ENCODE assay signal across 14 cellular contexts in the genomic region with DNA sequence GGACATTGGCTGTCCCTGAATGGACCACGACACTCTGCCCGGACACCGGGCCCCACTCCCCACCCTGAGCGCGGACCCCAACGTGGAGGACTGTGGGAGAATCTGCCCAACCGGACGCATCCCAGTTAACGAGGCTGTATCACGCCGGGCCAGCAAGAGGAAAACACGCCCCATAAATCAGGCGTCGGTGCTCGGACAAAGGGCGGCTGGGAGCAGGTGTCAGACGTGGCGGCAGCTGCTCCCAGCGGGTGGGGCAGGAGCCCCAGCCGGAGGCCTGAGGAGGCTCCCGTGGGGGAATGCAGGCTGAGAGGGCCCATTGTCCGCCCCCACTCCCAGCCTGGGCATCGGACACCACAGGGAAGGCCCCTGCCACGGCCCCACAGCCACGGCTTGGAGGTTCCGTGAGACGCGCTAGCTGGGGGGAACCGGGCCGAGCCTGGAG. TPM values are rescaled to one million over a fixed set of nuclear protein-coding genes. Genes with fewer than 3 reads are reported as not detected.
DNase-seq lines count a peak whose midpoint lies in the region; ATAC-seq and TF ChIP-seq lines count a peak whose summit lies in the region.
"Had no signal": no experiment of that assay in that cellular context is flagged by ENCODE, and none has a peak within 500 bp of the region (broad histone marks: within the 10 kb centered on the region; RNA-seq: fewer than 3 reads in every experiment).

No MANE protein-coding gene starts in this region.

- no peak overlapping the region for H2BK15ac ChIP-seq in mesenchymal stem cell (ENCODE audit: low read depth, poor library complexity, severe bottlenecking)

- H3K9ac ChIP-seq in mesenchymal stem cell (ENCODE audit: low read length) = no peak overlapping the region

- CTCF ChIA-PET in WTC11 (lab: Charles Lee) = no interaction called here

- TF ChIP-seq POLR2A in thyroid gland (IDR thresholded peaks at IDR 0.05) = no peak
- TF ChIP-seq POLR2A in GM18505 (IDR thresholded peaks at IDR 0.05; ENCODE audit: borderline replicate concordance, extremely low read depth, insufficient read depth, insufficient read length) = no peak

- no peak overlapping the region for H2BK12ac ChIP-seq in mesenchymal stem cell (ENCODE audit: low read length in 2 of 2)

- 92% methylated on average over 30 of the region's 30 CpGs for WGBS in mesenchymal stem cell
- WGBS in thyroid gland, 2 donors = 83 to 91% methylated on average over 23 of the region's 30 CpGs

- H2AFZ ChIP-seq in mesenchymal stem cell (ENCODE audit: low read depth, low read length) = no peak overlapping the region

- H4K8ac ChIP-seq in mesenchymal stem cell (ENCODE audit: low read length) = no peak overlapping the region

- H3K4ac ChIP-seq in mesenchymal stem cell (ENCODE audit: low read depth in 1 of 2, low read length in 2 of 2) = no peak overlapping the region

- peak overlapping the region; percentile 34 for H2AK5ac ChIP-seq in mesenchymal stem cell (ENCODE audit: low read length, severe bottlenecking)

- ATAC-seq in WTC11 (no peak), HG02678 (IDR thresholded peaks at IDR 0.05; ENCODE audit: unreplicated experiment) (no peak), GM18505 (IDR thresholded peaks at IDR 0.05; ENCODE audit: unreplicated experiment) (no peak)
- ATAC-seq: SK-N-SH treated with all-trans-retinoic acid at 6 μM for 48 hours had no signal

- H3K14ac ChIP-seq in mesenchymal stem cell (ENCODE audit: low read length in 2 of 2) = no peak overlapping the region

- DNase-seq in NCI-H2029 (lab: John Stamatoyannopoulos, UW) = peak; percentile 32
- DNase-seq in NCI-H2029 treated with DMSO at 0.1 percent for 48 hours (lab: John Stamatoyannopoulos, UW) = no peak
- no peak for DNase-seq in WTC11 (ENCODE audit: low spot score)
- DNase-seq in mesenchymal stem cell = no peak
- DNase-seq in thyroid gland = no peak
- no peak for DNase-seq in H4 (ENCODE audit: low spot score)
- DNase-seq: activated CD8-positive, alpha-beta memory T cell treated with anti-CD3 and anti-CD28 coated beads, Interleukin-2, amount 50 U/mL, for 4 hours; HCEC 1CT; KBM-7; stimulated activated CD4-positive, alpha-beta T cell treated with anti-CD3 and anti-CD28 coated beads, Interleukin-4, amount 100 ng/mL, for 1 hour had no signal

- peaks cover 16% of the 10 kb centered on the region for H3K4me1 Mint-ChIP-seq in WTC11

- no peaks in the 10 kb centered on the region for H3K27me3 ChIP-seq in mesenchymal stem cell (ENCODE audit: control insufficient read depth in 1 of 2, insufficient read depth in 1 of 2, low read length in 2 of 2)
- no peaks in the 10 kb centered on the region for H3K27me3 ChIP-seq in thyroid gland

- TF ChIP-seq CTCF in WTC11 (IDR thresholded peaks at IDR 0.05) (no peak), thyroid gland (IDR thresholded peaks at IDR 0.05) (no peak)

- H3K9me3 ChIP-seq in mesenchymal stem cell (ENCODE audit: control insufficient read depth, low read length) (no peaks in the 10 kb centered on the region), thyroid gland (no peaks in the 10 kb centered on the region)

- no peak overlapping the region for H3K23ac ChIP-seq in mesenchymal stem cell (ENCODE audit: low read length in 2 of 2)

- no peak overlapping the region for H4K91ac ChIP-seq in mesenchymal stem cell (ENCODE audit: low read length)

- H3K79me1 ChIP-seq in mesenchymal stem cell (replicated peaks; ENCODE audit: low read length, poor library complexity, severe bottlenecking) = peaks cover 59% of the 10 kb centered on the region

- H3K36me3 ChIP-seq in mesenchymal stem cell (ENCODE audit: control insufficient read depth in 1 of 2, insufficient read depth in 2 of 2, low read depth in 1 of 2, low read length in 2 of 2) = peaks cover 0 to 62% of the 10 kb centered on the region in 2 experiments
- H3K36me3 ChIP-seq in thyroid gland = peaks cover 0 to 4% of the 10 kb centered on the region in 2 donors

- H3K27ac ChIP-seq in mesenchymal stem cell (ENCODE audit: low read length, poor library complexity, severe bottlenecking) = no peak overlapping the region
- H3K27ac ChIP-seq in thyroid gland = peak overlapping the region in 2 of 3 donors; percentile 17 to 50

- no peak overlapping the region for H2BK5ac ChIP-seq in mesenchymal stem cell (ENCODE audit: low read depth, low read length, poor library complexity, severe bottlenecking)

- H3K4me2 ChIP-seq in mesenchymal stem cell (ENCODE audit: low read length, poor library complexity, severe bottlenecking) = peak overlapping the region; percentile 24

- intact Hi-C loops in thyroid gland (cut with DNase I) = no loop called here

- peaks cover 72% of the 10 kb centered on the region for H3K4me1 ChIP-seq in mesenchymal stem cell (ENCODE audit: control insufficient read depth, insufficient read depth, low read depth, low read length)
- H3K4me1 ChIP-seq in thyroid gland = peaks cover 18 to 44% of the 10 kb centered on the region in 2 donors

- no peaks in the 10 kb centered on the region for H3K9me3 Mint-ChIP-seq in WTC11
- H3K9me3 Mint-ChIP-seq: dendritic cell treated with granulocyte-macrophage colony-stimulating factor and Interleukin-4, amounts not matched to agents 40 ng/mL and 50 ng/mL, for 4 days had no signal

- H3K27ac Mint-ChIP-seq in WTC11 = no peak overlapping the region
- H3K27ac Mint-ChIP-seq: dendritic cell treated with granulocyte-macrophage colony-stimulating factor and Interleukin-4, amounts not matched to agents 40 ng/mL and 50 ng/mL, for 4 days had no signal

- POLR2A ChIA-PET in WTC11 (lab: Charles Lee) = no interaction called here

- H3K4me3 Mint-ChIP-seq in WTC11 = no peak overlapping the region
- H3K4me3 Mint-ChIP-seq: dendritic cell treated with granulocyte-macrophage colony-stimulating factor and Interleukin-4, amounts not matched to agents 40 ng/mL and 50 ng/mL, for 4 days had no signal

- no peaks in the 10 kb centered on the region for H3K27me3 Mint-ChIP-seq in WTC11 (ENCODE audit: low read depth)

- no peak overlapping the region for H3K18ac ChIP-seq in mesenchymal stem cell (ENCODE audit: low read depth in 1 of 2, low read length in 2 of 2)

- H3K4me3 ChIP-seq in mesenchymal stem cell (ENCODE audit: insufficient read depth in 1 of 2, low read depth in 1 of 2, low read length in 2 of 2) (no peak overlapping the region), thyroid gland (replicated peaks in 1 of 3) (no peak overlapping the region)

- H2BK120ac ChIP-seq in mesenchymal stem cell (ENCODE audit: low read depth, low read length) = no peak overlapping the region

- H3K36me3 Mint-ChIP-seq in WTC11 = no peaks in the 10 kb centered on the region

TF ChIP-seq in WTC11, 78 proteins besides CTCF, POLR2A, EP300 and RAD21:
- TF ChIP-seq, protein P1, sequence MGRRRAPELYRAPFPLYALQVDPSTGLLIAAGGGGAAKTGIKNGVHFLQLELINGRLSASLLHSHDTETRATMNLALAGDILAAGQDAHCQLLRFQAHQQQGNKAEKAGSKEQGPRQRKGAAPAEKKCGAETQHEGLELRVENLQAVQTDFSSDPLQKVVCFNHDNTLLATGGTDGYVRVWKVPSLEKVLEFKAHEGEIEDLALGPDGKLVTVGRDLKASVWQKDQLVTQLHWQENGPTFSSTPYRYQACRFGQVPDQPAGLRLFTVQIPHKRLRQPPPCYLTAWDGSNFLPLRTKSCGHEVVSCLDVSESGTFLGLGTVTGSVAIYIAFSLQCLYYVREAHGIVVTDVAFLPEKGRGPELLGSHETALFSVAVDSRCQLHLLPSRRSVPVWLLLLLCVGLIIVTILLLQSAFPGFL (CRISPR knock-in tag; IDR thresholded peaks at IDR 0.05; ENCODE audit: borderline replicate concordance) = no peak
- TF ChIP-seq ZNF232 (CRISPR knock-in tag; IDR thresholded peaks at IDR 0.05) (no peak), JUN (CRISPR knock-in tag; IDR thresholded peaks at IDR 0.05) (no peak)
- TF ChIP-seq, protein P2, sequence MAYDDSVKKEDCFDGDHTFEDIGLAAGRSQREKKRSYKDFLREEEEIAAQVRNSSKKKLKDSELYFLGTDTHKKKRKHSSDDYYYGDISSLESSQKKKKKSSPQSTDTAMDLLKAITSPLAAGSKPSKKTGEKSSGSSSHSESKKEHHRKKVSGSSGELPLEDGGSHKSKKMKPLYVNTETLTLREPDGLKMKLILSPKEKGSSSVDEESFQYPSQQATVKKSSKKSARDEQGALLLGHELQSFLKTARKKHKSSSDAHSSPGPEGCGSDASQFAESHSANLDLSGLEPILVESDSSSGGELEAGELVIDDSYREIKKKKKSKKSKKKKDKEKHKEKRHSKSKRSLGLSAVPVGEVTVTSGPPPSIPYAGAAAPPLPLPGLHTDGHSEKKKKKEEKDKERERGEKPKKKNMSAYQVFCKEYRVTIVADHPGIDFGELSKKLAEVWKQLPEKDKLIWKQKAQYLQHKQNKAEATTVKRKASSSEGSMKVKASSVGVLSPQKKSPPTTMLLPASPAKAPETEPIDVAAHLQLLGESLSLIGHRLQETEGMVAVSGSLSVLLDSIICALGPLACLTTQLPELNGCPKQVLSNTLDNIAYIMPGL (CRISPR knock-in tag; IDR thresholded peaks at IDR 0.05) = peak; percentile 26; the same call in 1 of the 2 replicates
TF ChIP-seq in WTC11: peak in this region for 1.

RNA-seq across cellular contexts. Expression of gene NOTCH1, which starts 19.2 kb away (rescaled TPM):
- total RNA-seq in WTC11 (2021) = 76.7 to 95.6 TPM (median 79.2 TPM) in 3 replicates
- polyA plus RNA-seq in mesenchymal stem cell (2013, experiment 1 of 2) = 15.4 TPM
- 13.5 TPM for polyA plus RNA-seq in mesenchymal stem cell (2013, experiment 2 of 2)
- total RNA-seq in thyroid gland = 10 to 100 TPM; 19.6 to 35.4 (median 23.2) TPM
- total RNA-seq in H4 (2014; rRNA removed; shearing (Covaris generic)) = 2.4 and 3.2 TPM in 2 replicates

RNA-seq across cellular contexts. Expression of gene SEC16A, which starts 43.8 kb away (rescaled TPM):
- total RNA-seq in WTC11 (2021) = 52.1 to 70.9 TPM (median 52.3 TPM) in 3 replicates
- polyA plus RNA-seq in mesenchymal stem cell (2013, experiment 1 of 2) = 38.4 TPM
- 36.6 TPM for polyA plus RNA-seq in mesenchymal stem cell (2013, experiment 2 of 2)
- total RNA-seq in thyroid gland = 10 to 100 TPM; 47.7 to 73.8 (median 62.5) TPM
- 18.7 and 19.0 TPM in 2 replicates for total RNA-seq in H4 (2014; rRNA removed; shearing (Covaris generic))
